ENCODE assay signal across 11 cellular contexts in the genomic region with DNA sequence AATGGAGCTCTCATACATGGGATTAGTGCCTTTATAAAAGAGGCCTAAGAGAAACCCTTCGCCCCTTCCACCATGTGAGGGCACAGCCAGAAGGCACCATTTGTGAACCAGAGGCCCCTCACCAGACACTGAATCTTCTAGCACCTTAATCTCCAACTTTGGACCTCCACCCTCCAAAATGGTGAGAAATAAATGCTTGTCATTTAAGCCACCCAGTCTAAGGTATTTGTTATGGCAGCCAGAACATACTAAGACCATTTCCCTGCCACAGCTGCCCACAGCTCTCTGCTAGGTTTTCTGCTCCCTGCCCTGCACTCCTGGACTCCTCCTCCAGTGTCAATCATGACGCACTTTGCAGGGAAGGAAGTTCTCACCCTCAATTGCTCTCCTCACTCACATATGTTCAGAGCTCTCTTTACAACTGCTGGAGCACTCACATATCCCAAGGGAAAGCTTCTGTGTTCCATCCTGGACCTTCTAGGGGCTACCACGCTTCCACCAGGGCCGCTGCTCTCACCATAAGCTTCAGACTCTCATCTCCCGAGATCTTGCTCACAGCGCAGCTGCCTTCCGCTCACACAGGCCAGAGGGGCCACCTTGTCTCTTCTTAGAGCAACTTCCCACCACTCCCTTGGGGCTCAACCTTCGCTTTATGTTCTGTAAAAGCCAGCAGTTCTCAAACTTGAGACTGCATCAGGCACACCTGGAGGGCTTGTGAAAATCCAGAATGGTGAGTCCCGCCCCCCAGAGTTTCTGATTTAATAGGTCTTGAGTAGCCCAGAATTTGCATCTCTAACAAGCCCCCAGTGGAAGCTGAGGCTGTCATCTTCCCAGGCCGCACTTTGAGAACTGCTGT. TPM values are rescaled to one million over a fixed set of nuclear protein-coding genes. Genes with fewer than 3 reads are reported as not detected.
A peak's percentile ranks its signal among the peaks of the same experiment; 100 is the strongest.
DNase-seq lines count a peak whose midpoint lies in the region; ATAC-seq and TF ChIP-seq lines count a peak whose summit lies in the region.
"Had no signal": no experiment of that assay in that cellular context is flagged by ENCODE, and none has a peak within 500 bp of the region (broad histone marks: within the 10 kb centered on the region; RNA-seq: fewer than 3 reads in every experiment).

No MANE protein-coding gene starts in this region.

- no peaks in the 10 kb centered on the region for H3K27me3 Mint-ChIP-seq in activated T-helper 1 cell treated with anti-CD3 and anti-CD28 coated beads, Interleukin-12 subunit alpha, Interleukin-12 subunit beta, Interleukin-2, Interleukin-4 antibody, amounts not matched to agents 30 ng/mL and 10 ng/mL and 1 ng/mL, durations not matched to agents 14 hours and 24 hours and 36 hours (ENCODE audit: insufficient read depth)
- H3K27me3 Mint-ChIP-seq in nephron progenitor cell (ENCODE audit: low read depth, poor library complexity) (peaks cover 7% of the 10 kb centered on the region), natural killer cell (ENCODE audit: low read depth in 2 of 2) (no peaks in the 10 kb centered on the region)

- H3K4me3 ChIP-seq in GM12875 (ENCODE audit: low read depth, low read length): peak overlapping the region; percentile 49
- H3K4me3 ChIP-seq in sigmoid colon: no peak overlapping the region
- H3K4me3 ChIP-seq: suprapubic skin had no signal

- peaks cover 0 to 28% (median 23%) of the 10 kb centered on the region in 4 donors for H3K4me1 ChIP-seq in sigmoid colon

- peak; percentile 52 for ATAC-seq in GM19397 (IDR thresholded peaks at IDR 0.05; ENCODE audit: unreplicated experiment)
- ATAC-seq in HG03095 (IDR thresholded peaks at IDR 0.05; ENCODE audit: unreplicated experiment): peak; percentile 44
- no peak for ATAC-seq in natural killer cell

- TF ChIP-seq CTCF in GM12875 (IDR thresholded peaks at IDR 0.05; ENCODE audit: borderline replicate concordance, insufficient read depth, low read depth, low read length) (no peak), nephron progenitor cell (IDR thresholded peaks at IDR 0.05) (no peak), sigmoid colon (IDR thresholded peaks at IDR 0.05) (no peak), natural killer cell (IDR thresholded peaks at IDR 0.05) (no peak)

- 71 to 90% methylated on average over 10 of the region's 10 CpGs for WGBS in sigmoid colon, 2 donors

- DNase-seq in activated T-helper 1 cell treated with anti-CD3 and anti-CD28 coated beads, Interleukin-12 subunit alpha, Interleukin-12 subunit beta, Interleukin-2, Interleukin-4 antibody, amounts not matched to agents 30 ng/mL and 10 ng/mL and 1 ng/mL, durations not matched to agents 14 hours and 24 hours and 36 hours (ENCODE audit: low spot score): no peak
- DNase-seq in nephron progenitor cell (no peak), NCI-H1092 treated with DMSO at 0.1 percent for 48 hours (lab: John Stamatoyannopoulos, UW) (no peak), sigmoid colon (no peak), natural killer cell (no peak)

- no peak for TF ChIP-seq POLR2A in sigmoid colon (IDR thresholded peaks at IDR 0.05)

- peak overlapping the region; percentile 20 for H3K27ac Mint-ChIP-seq in activated T-helper 1 cell treated with anti-CD3 and anti-CD28 coated beads, Interleukin-12 subunit alpha, Interleukin-12 subunit beta, Interleukin-2, Interleukin-4 antibody, amounts not matched to agents 30 ng/mL and 10 ng/mL and 1 ng/mL, durations not matched to agents 14 hours and 24 hours and 36 hours
- no peak overlapping the region for H3K27ac Mint-ChIP-seq in nephron progenitor cell
- peak overlapping the region in 1 of 2 donors; percentile 16 for H3K27ac Mint-ChIP-seq in natural killer cell

- H3K27me3 ChIP-seq in sigmoid colon: no peaks in the 10 kb centered on the region
- H3K27me3 ChIP-seq: suprapubic skin had no signal

- H3K36me3 Mint-ChIP-seq in activated T-helper 1 cell treated with anti-CD3 and anti-CD28 coated beads, Interleukin-12 subunit alpha, Interleukin-12 subunit beta, Interleukin-2, Interleukin-4 antibody, amounts not matched to agents 30 ng/mL and 10 ng/mL and 1 ng/mL, durations not matched to agents 14 hours and 24 hours and 36 hours (ENCODE audit: low read depth): peaks cover 7% of the 10 kb centered on the region
- no peaks in the 10 kb centered on the region for H3K36me3 Mint-ChIP-seq in nephron progenitor cell (ENCODE audit: low read depth)
- H3K36me3 Mint-ChIP-seq in natural killer cell: no peaks in the 10 kb centered on the region

- TF ChIP-seq EP300 in sigmoid colon (IDR thresholded peaks at IDR 0.05): no peak

- intact Hi-C loops in activated T-helper 1 cell treated with anti-CD3 and anti-CD28 coated beads, Interleukin-12 subunit alpha, Interleukin-12 subunit beta, Interleukin-2, Interleukin-4 antibody, amounts not matched to agents 30 ng/mL and 10 ng/mL and 1 ng/mL, durations not matched to agents 14 hours and 24 hours and 36 hours (cut with micrococcal nuclease): no loop called here
- intact Hi-C loops in sigmoid colon (cut with DNase I) (no loop called here), natural killer cell (cut with micrococcal nuclease) (no loop called here)

- peaks cover 6% of the 10 kb centered on the region for H3K9me3 Mint-ChIP-seq in activated T-helper 1 cell treated with anti-CD3 and anti-CD28 coated beads, Interleukin-12 subunit alpha, Interleukin-12 subunit beta, Interleukin-2, Interleukin-4 antibody, amounts not matched to agents 30 ng/mL and 10 ng/mL and 1 ng/mL, durations not matched to agents 14 hours and 24 hours and 36 hours
- H3K9me3 Mint-ChIP-seq in nephron progenitor cell (peaks cover 10% of the 10 kb centered on the region), natural killer cell (no peaks in the 10 kb centered on the region)

- no peaks in the 10 kb centered on the region for H3K9me3 ChIP-seq in sigmoid colon
- H3K9me3 ChIP-seq: suprapubic skin had no signal

- peaks cover 72% of the 10 kb centered on the region for H3K4me1 Mint-ChIP-seq in activated T-helper 1 cell treated with anti-CD3 and anti-CD28 coated beads, Interleukin-12 subunit alpha, Interleukin-12 subunit beta, Interleukin-2, Interleukin-4 antibody, amounts not matched to agents 30 ng/mL and 10 ng/mL and 1 ng/mL, durations not matched to agents 14 hours and 24 hours and 36 hours (ENCODE audit: low read depth)
- H3K4me1 Mint-ChIP-seq in nephron progenitor cell (peaks cover 30% of the 10 kb centered on the region), natural killer cell (peaks cover 21 to 56% of the 10 kb centered on the region in 2 donors)

- no peak overlapping the region for H3K27ac ChIP-seq in sigmoid colon
- H3K27ac ChIP-seq: suprapubic skin had no signal

- no peak overlapping the region for H3K4me3 Mint-ChIP-seq in activated T-helper 1 cell treated with anti-CD3 and anti-CD28 coated beads, Interleukin-12 subunit alpha, Interleukin-12 subunit beta, Interleukin-2, Interleukin-4 antibody, amounts not matched to agents 30 ng/mL and 10 ng/mL and 1 ng/mL, durations not matched to agents 14 hours and 24 hours and 36 hours
- H3K4me3 Mint-ChIP-seq in nephron progenitor cell (no peak overlapping the region), natural killer cell (no peak overlapping the region)

- no peaks in the 10 kb centered on the region for H3K36me3 ChIP-seq in sigmoid colon
- H3K36me3 ChIP-seq: suprapubic skin had no signal

RNA-seq across cellular contexts. Expression of gene LY86, which starts 1.6 kb away (rescaled TPM):
- total RNA-seq in activated T-helper 1 cell treated with anti-CD3 and anti-CD28 coated beads, Interleukin-12 subunit alpha, Interleukin-12 subunit beta, Interleukin-2, Interleukin-4 antibody, amounts not matched to agents 30 ng/mL and 10 ng/mL and 1 ng/mL, durations not matched to agents 14 hours and 24 hours and 36 hours: 1.1 and 1.2 TPM in 2 replicates
- total RNA-seq in sigmoid colon (1 to 10 TPM; 1.1 to 5.9 (median 3.3) TPM), natural killer cell (1 to 10 TPM; 2.0 to 5.1 (median 2.2) TPM)
- polyA plus RNA-seq in sigmoid colon: 10 to 100 TPM in 1 of 3 donors, 1 to 10 TPM in 2; 6.6 to 15.7 (median 9.7) TPM
- total RNA-seq: glomerular endothelial cell, NCI-H460 had no signal

Comparison
In these comparisons a context has a peak if more than half of its experiments do, and no peak if none do; other contexts are left out.
1. ATAC-seq: peak in GM19397 (single experiment) and HG03095 (single experiment); none in natural killer cell (0 of 3).